In genomic region chr13:52455677-52456041, GRCh38 we compare ENCODE assay signal across 8 cellular contexts. TPM values are rescaled to one million over a fixed set of nuclear protein-coding genes. Genes with fewer than 3 reads are reported as not detected.
A peak's percentile ranks its signal among the peaks of the same experiment; 100 is the strongest.
DNase-seq lines count a peak whose midpoint lies in the region; ATAC-seq, FAIRE-seq and TF ChIP-seq lines count a peak whose summit lies in the region.

No MANE protein-coding gene starts in this region.

- H3K9me2 ChIP-seq in PC-3 (replicated peaks; ENCODE audit: low read length) = no peaks in the 10 kb centered on the region

- H3K9ac ChIP-seq in PC-3 (ENCODE audit: low read length) = peak overlapping the region; percentile 84

- no peak for TF ChIP-seq POLR2A in esophagus squamous epithelium (IDR thresholded peaks at IDR 0.05)

- POLR2A ChIA-PET in CD4-positive, alpha-beta memory T cell (lab: Charles Lee; ENCODE audit: partially characterized antibody) = interaction anchor here (1.5 to 1.9 kb wide), 3 partner anchors 9 to 197 kb away, joined by 4 to 10 read pairs (median 4); partner anchors contain the start of gene SUGT1
- POLR2A ChIA-PET in PC-3 (lab: Charles Lee; ENCODE audit: unreplicated experiment) = no interaction called here

- peak overlapping the region; percentile 99 for H2AFZ ChIP-seq in PC-3 (ENCODE audit: low read length)

- 0 to 1% methylated on average over 8 to 22 of the region's 37 CpGs for WGBS in esophagus squamous epithelium, 2 donors

- no peaks in the 10 kb centered on the region for H3K27me3 Mint-ChIP-seq in CD4-positive, alpha-beta memory T cell
- no peaks in the 10 kb centered on the region for H3K27me3 Mint-ChIP-seq in activated T-cell treated with anti-CD3 and anti-CD28 coated beads, Interleukin-2, amount 50 U/mL, for 72 hours (ENCODE audit: low read depth)
- H3K27me3 Mint-ChIP-seq in naive B cell = no peaks in the 10 kb centered on the region

- peak overlapping the region; percentile 90 to 100 (median 98) for H3K27ac Mint-ChIP-seq in CD4-positive, alpha-beta memory T cell
- peak overlapping the region; percentile 86 for H3K27ac Mint-ChIP-seq in activated T-cell treated with anti-CD3 and anti-CD28 coated beads, Interleukin-2, amount 50 U/mL, for 72 hours
- peak overlapping the region; percentile 89 to 99 (median 92) for H3K27ac Mint-ChIP-seq in naive B cell
- peak overlapping the region; percentile 99 for H3K27ac Mint-ChIP-seq in stimulated activated effector memory CD8-positive, alpha-beta T cell treated with anti-CD3 and anti-CD28 coated beads, Interleukin-12 subunit alpha, Interleukin-12 subunit beta, amount 100 ng/mL, for 72 hours

- peak overlapping the region; percentile 81 to 82 for H3K4me3 ChIP-seq in CD4-positive, alpha-beta memory T cell (ENCODE audit: low read length in 2 of 2)
- H3K4me3 ChIP-seq in PC-3 (ENCODE audit: low read length) (peak overlapping the region; percentile 96), esophagus squamous epithelium (peak overlapping the region; percentile 64 to 88 (median 78))

- H3K79me2 ChIP-seq in PC-3 (ENCODE audit: low read length) = peaks cover 60% of the 10 kb centered on the region

- peak overlapping the region; percentile 97 for H3K4me2 ChIP-seq in PC-3 (ENCODE audit: low read length)

- intact Hi-C loops in CD4-positive, alpha-beta memory T cell (cut with micrococcal nuclease) = loop anchor here (1.0 to 5.0 kb wide), 8 partner anchors 162 to 1002 kb away; partner anchors contain the start of genes ALG11, INTS6, SUGT1 and WDFY2
- intact Hi-C loops in PC-3 (cut with micrococcal nuclease) (loop anchor here (5.0 kb wide), 1 partner anchor 197 kb away; the partner anchor contains the start of gene SUGT1), esophagus squamous epithelium (cut with DNase I) (no loop called here)

- peaks cover 34% of the 10 kb centered on the region for H3K4me1 ChIP-seq in CD4-positive, alpha-beta memory T cell (ENCODE audit: insufficient read depth, low read length)
- peaks cover 26% of the 10 kb centered on the region for H3K4me1 ChIP-seq in PC-3 (ENCODE audit: insufficient read depth, low read length)
- H3K4me1 ChIP-seq in esophagus squamous epithelium = peaks cover 0 to 71% (median 17%) of the 10 kb centered on the region in 3 donors

- peak overlapping the region; percentile 84 to 100 (median 95) for H3K4me3 Mint-ChIP-seq in CD4-positive, alpha-beta memory T cell
- H3K4me3 Mint-ChIP-seq in activated T-cell treated with anti-CD3 and anti-CD28 coated beads, Interleukin-2, amount 50 U/mL, for 72 hours = peak overlapping the region; percentile 86 to 91
- H3K4me3 Mint-ChIP-seq in naive B cell = peak overlapping the region; percentile 78 to 99 (median 98)
- peak overlapping the region; percentile 91 for H3K4me3 Mint-ChIP-seq in stimulated activated effector memory CD8-positive, alpha-beta T cell treated with anti-CD3 and anti-CD28 coated beads, Interleukin-12 subunit alpha, Interleukin-12 subunit beta, amount 100 ng/mL, for 72 hours

- no peaks in the 10 kb centered on the region for H4K20me1 ChIP-seq in PC-3 (ENCODE audit: low read length)

- peak; percentile 73 to 79 (median 75) for DNase-seq in CD4-positive, alpha-beta memory T cell
- DNase-seq in HTR-8/SVneo (ENCODE audit: insufficient read length, low spot score) (peak; percentile 51), PC-3 (peak; percentile 41), esophagus squamous epithelium (lab: John Stamatoyannopoulos, UW) (peak; percentile 45), naive B cell (peak; percentile 79)
- DNase-seq in activated T-cell treated with anti-CD3 and anti-CD28 coated beads, Interleukin-2, amount 50 U/mL, for 72 hours = peak; percentile 83 to 84
- peak; percentile 61 to 91 for DNase-seq in stimulated activated effector memory CD8-positive, alpha-beta T cell treated with anti-CD3 and anti-CD28 coated beads, Interleukin-12 subunit alpha, Interleukin-12 subunit beta, amount 100 ng/mL, for 72 hours (ENCODE audit: low spot score in 2 of 2)

- no peaks in the 10 kb centered on the region for H3K9me3 ChIP-seq in CD4-positive, alpha-beta memory T cell (ENCODE audit: control insufficient read depth in 1 of 2, low read length in 2 of 2)
- H3K9me3 ChIP-seq in PC-3 (ENCODE audit: low read length) (no peaks in the 10 kb centered on the region), esophagus squamous epithelium (no peaks in the 10 kb centered on the region)

- H3K36me3 ChIP-seq in CD4-positive, alpha-beta memory T cell (ENCODE audit: insufficient read depth, low read length) = no peaks in the 10 kb centered on the region
- peaks cover under 1% of the 10 kb centered on the region for H3K36me3 ChIP-seq in PC-3 (ENCODE audit: low read depth, low read length)
- H3K36me3 ChIP-seq in esophagus squamous epithelium = peaks cover 0 to 21% (median 0%) of the 10 kb centered on the region in 3 donors

- TF ChIP-seq CTCF in PC-3 (conservative IDR thresholded peaks at IDR 0.05; ENCODE audit: low read depth, low read length) (no peak), esophagus squamous epithelium (IDR thresholded peaks at IDR 0.05) (peak in 1 of 6 experiments; percentile 5)

- ATAC-seq in GM19467 (IDR thresholded peaks at IDR 0.05; ENCODE audit: unreplicated experiment) (peak; percentile 26), PC-3 (peak; percentile 44), naive B cell (ENCODE audit: low read depth in 2 of 2) (peak; percentile 49 to 55)
- peak; percentile 51 to 54 for ATAC-seq in activated T-cell treated with anti-CD3 and anti-CD28 coated beads, Interleukin-2, amount 50 U/mL, for 72 hours (replicated peaks in 1 of 2)
- ATAC-seq in stimulated activated effector memory CD8-positive, alpha-beta T cell treated with anti-CD3 and anti-CD28 coated beads, Interleukin-12 subunit alpha, Interleukin-12 subunit beta, amount 100 ng/mL, for 72 hours = peak; percentile 59

- H3K27ac ChIP-seq in CD4-positive, alpha-beta memory T cell (ENCODE audit: low read depth, low read length) = peak overlapping the region; percentile 74
- H3K27ac ChIP-seq in PC-3 (ENCODE audit: low read length) (peak overlapping the region; percentile 47), esophagus squamous epithelium (peak overlapping the region; percentile 93 to 97 (median 94))

- H3K27me3 ChIP-seq in CD4-positive, alpha-beta memory T cell (ENCODE audit: insufficient read depth, low read length) = no peaks in the 10 kb centered on the region
- H3K27me3 ChIP-seq in PC-3 (ENCODE audit: low read length) (no peaks in the 10 kb centered on the region), esophagus squamous epithelium (no peaks in the 10 kb centered on the region)

- peaks cover 20 to 39% (median 30%) of the 10 kb centered on the region in 4 donors for H3K4me1 Mint-ChIP-seq in CD4-positive, alpha-beta memory T cell
- peaks cover 40% of the 10 kb centered on the region for H3K4me1 Mint-ChIP-seq in activated T-cell treated with anti-CD3 and anti-CD28 coated beads, Interleukin-2, amount 50 U/mL, for 72 hours (ENCODE audit: low read depth)
- peaks cover 24 to 34% (median 30%) of the 10 kb centered on the region in 3 donors for H3K4me1 Mint-ChIP-seq in naive B cell
- H3K4me1 Mint-ChIP-seq in stimulated activated effector memory CD8-positive, alpha-beta T cell treated with anti-CD3 and anti-CD28 coated beads, Interleukin-12 subunit alpha, Interleukin-12 subunit beta, amount 100 ng/mL, for 72 hours = peaks cover 31% of the 10 kb centered on the region

- no peaks in the 10 kb centered on the region for H3F3A ChIP-seq in PC-3 (ENCODE audit: low read length, unreplicated experiment)

- CTCF ChIA-PET in CD4-positive, alpha-beta memory T cell (lab: Charles Lee; ENCODE audit: partially characterized antibody) = no interaction called here
- CTCF ChIA-PET in PC-3 (lab: Charles Lee) = no interaction called here

- no TSS peak for BruUV-seq in PC-3 (replicated peaks; lab: Mats Ljungman, UMichigan)

- no peak for FAIRE-seq in HTR-8/SVneo (lab: Jason Lieb, UNC)

- peaks cover 5 to 12% of the 10 kb centered on the region in 2 donors for H3K36me3 Mint-ChIP-seq in CD4-positive, alpha-beta memory T cell
- H3K36me3 Mint-ChIP-seq in activated T-cell treated with anti-CD3 and anti-CD28 coated beads, Interleukin-2, amount 50 U/mL, for 72 hours (ENCODE audit: insufficient read depth in 2 of 2) = peaks cover 2 to 13% of the 10 kb centered on the region in 2 donors
- H3K36me3 Mint-ChIP-seq in naive B cell = peaks cover under 1 to 2% of the 10 kb centered on the region in 2 donors
- peaks cover 58% of the 10 kb centered on the region for H3K36me3 Mint-ChIP-seq in stimulated activated effector memory CD8-positive, alpha-beta T cell treated with anti-CD3 and anti-CD28 coated beads, Interleukin-12 subunit alpha, Interleukin-12 subunit beta, amount 100 ng/mL, for 72 hours

- no peaks in the 10 kb centered on the region for H3K9me3 Mint-ChIP-seq in CD4-positive, alpha-beta memory T cell
- no peaks in the 10 kb centered on the region for H3K9me3 Mint-ChIP-seq in activated T-cell treated with anti-CD3 and anti-CD28 coated beads, Interleukin-2, amount 50 U/mL, for 72 hours
- H3K9me3 Mint-ChIP-seq in naive B cell = no peaks in the 10 kb centered on the region
- no peaks in the 10 kb centered on the region for H3K9me3 Mint-ChIP-seq in stimulated activated effector memory CD8-positive, alpha-beta T cell treated with anti-CD3 and anti-CD28 coated beads, Interleukin-12 subunit alpha, Interleukin-12 subunit beta, amount 100 ng/mL, for 72 hours

RNA-seq across cellular contexts. Expression of gene CKAP2, which starts 0.4 kb away (rescaled TPM):
- 10 to 100 TPM; 16.5 to 18.2 TPM for total RNA-seq in CD4-positive, alpha-beta memory T cell
- 10 to 100 TPM; 13.1 to 17.3 TPM for polyA plus RNA-seq in CD4-positive, alpha-beta memory T cell
- 27.1 and 30.7 TPM in 2 replicates for total RNA-seq in PC-3 (2014; rRNA removed)
- total RNA-seq in activated T-cell treated with anti-CD3 and anti-CD28 coated beads, Interleukin-2, amount 50 U/mL, for 72 hours = 10 to 100 TPM; 61.1 to 71.7 TPM
- 10 to 100 TPM; 11.5 to 39.9 (median 21.4) TPM for total RNA-seq in esophagus squamous epithelium
- polyA plus RNA-seq in naive B cell (ENCODE audit: low read depth in 6 of 6) = 10 to 100 TPM; 16.5 to 32.3 (median 25.2) TPM

RNA-seq across cellular contexts. Expression of gene VPS36, which starts 5.2 kb away (rescaled TPM):
- 10 to 100 TPM; 59.9 to 64.5 TPM for total RNA-seq in CD4-positive, alpha-beta memory T cell
- polyA plus RNA-seq in CD4-positive, alpha-beta memory T cell = 10 to 100 TPM; 44.1 to 45.8 TPM
- total RNA-seq in PC-3 (2014; rRNA removed) = 10.1 and 11.1 TPM in 2 replicates
- total RNA-seq in activated T-cell treated with anti-CD3 and anti-CD28 coated beads, Interleukin-2, amount 50 U/mL, for 72 hours = 10 to 100 TPM; 38.8 to 40.2 TPM
- 10 to 100 TPM; 36.6 to 61.2 (median 46.2) TPM for total RNA-seq in esophagus squamous epithelium
- polyA plus RNA-seq in naive B cell (ENCODE audit: low read depth in 6 of 6) = 10 to 100 TPM; 34.3 to 50.4 (median 44.1) TPM

RNA-seq across cellular contexts. Expression of gene THSD1, which starts 49.7 kb away (rescaled TPM):
- under 1 TPM; 0.50 to 0.87 TPM for total RNA-seq in CD4-positive, alpha-beta memory T cell
- not detected for polyA plus RNA-seq in CD4-positive, alpha-beta memory T cell
- 1.0 and 1.3 TPM in 2 replicates for total RNA-seq in PC-3 (2014; rRNA removed)
- total RNA-seq in activated T-cell treated with anti-CD3 and anti-CD28 coated beads, Interleukin-2, amount 50 U/mL, for 72 hours = under 1 TPM; 0.35 to 0.48 TPM
- total RNA-seq in esophagus squamous epithelium = 1 to 10 TPM in 3 of 4 donors, under 1 TPM in 1; 0.64 to 7.3 (median 4.8) TPM
- polyA plus RNA-seq in naive B cell (ENCODE audit: low read depth in 6 of 6) = under 1 TPM in 1 of 6 donors, not detected in 5; 0.27 TPM

Comparison
In these comparisons a context has a peak if more than half of its experiments do, and no peak if none do; other contexts are left out.
1. Peak in every context shown above with its lines: DNase-seq, ATAC-seq, H3K4me3 ChIP-seq and H3K27ac ChIP-seq.